In genomic region chr14:80798211-80798610, GRCh38 we compare ENCODE assay signal across 29 cellular contexts.
"Had no signal": no experiment of that assay in that cellular context is flagged by ENCODE, and none has a peak within 500 bp of the region (broad histone marks: within the 10 kb centered on the region; RNA-seq: fewer than 3 reads in every experiment).

No MANE protein-coding gene starts in this region.

- H3K4me3 ChIP-seq: ascending aorta, cardiac muscle cell had no signal

- H3K36me3 ChIP-seq: ascending aorta, cardiac muscle cell had no signal

- FAIRE-seq: bronchial epithelial cell, TTC549 had no signal

- DNase-seq: activated B cell treated with CpG ODN at 0.5 μM for 24 hours; activated CD4-positive, alpha-beta memory T cell treated with anti-CD3 and anti-CD28 coated beads for 36 hours; activated CD4-positive, alpha-beta T cell treated with anti-CD3 and anti-CD28 coated beads for 4 hours; activated CD4-positive, alpha-beta T cell treated with anti-CD3 and anti-CD28 coated beads, Interleukin-2, amount 10 ng/mL, durations not matched to agents 24 days and 14 days; activated CD4-positive, alpha-beta T cell treated with anti-CD3 and anti-CD28 coated beads, Interleukin-2, amount 50 U/mL, for 1 hour; activated CD4-positive, alpha-beta T cell treated with anti-CD3 and anti-CD28 coated beads, Interleukin-2, amount 50 U/mL, for 4 hours; activated CD4-positive, CD25-positive, alpha-beta regulatory T cell treated with anti-CD3 and anti-CD28 coated beads, Interleukin-2, amount 50 U/mL, for 72 hours; activated CD8-positive, alpha-beta memory T cell treated with anti-CD3 and anti-CD28 coated beads, Interleukin-2, amount 50 U/mL, for 4 hours; activated CD8-positive, alpha-beta T cell treated with anti-CD3 and anti-CD28 coated beads for 36 hours; activated effector memory CD4-positive, alpha-beta T cell treated with Interleukin-2 at 50 U/mL for 16 hours; activated gamma-delta T cell; activated naive CD4-positive, alpha-beta T cell treated with anti-CD3 and anti-CD28 coated beads, Interleukin-2, amount 10 ng/mL, durations not matched to agents 7 days and 5 days; activated naive CD4-positive, alpha-beta T cell treated with Interleukin-2 at 50 U/mL for 16 hours; activated naive CD8-positive, alpha-beta T cell treated with anti-CD3 and anti-CD28 coated beads, Interleukin-2, amount 10 ng/mL, durations not matched to agents 7 days and 5 days; activated naive CD8-positive, alpha-beta T cell treated with anti-CD3 and anti-CD28 coated beads, Interleukin-2, amount 50 U/mL, for 24 hours; activated T-cell treated with anti-CD3 and anti-CD28 coated beads for 4 hours; activated T-cell treated with anti-CD3 and anti-CD28 coated beads, Interleukin-2, amount 50 U/mL, for 1 hour; activated T-cell treated with anti-CD3 and anti-CD28 coated beads, Interleukin-2, amount 50 U/mL, for 4 hours; activated T-cell treated with anti-CD3 and anti-CD28 coated beads, Interleukin-2, amount 50 U/mL, for 72 hours; amygdala; anterior cingulate cortex; caudate nucleus; cerebellar nuclear complex; T-helper 9 cell had no signal

- H3K4me1 ChIP-seq: ascending aorta had no signal

- H3K9me3 ChIP-seq: ascending aorta had no signal

- H3K27me3 ChIP-seq: ascending aorta, cardiac muscle cell had no signal

- H3K27ac ChIP-seq: ascending aorta, cardiac muscle cell, VCaP had no signal

- ATAC-seq: activated CD8-positive, alpha-beta T cell treated with anti-CD3 and anti-CD28 coated beads for 36 hours; activated T-cell treated with anti-CD3 and anti-CD28 coated beads, Interleukin-2, amount 50 U/mL, for 4 hours; activated T-cell treated with anti-CD3 and anti-CD28 coated beads, Interleukin-2, amount 50 U/mL, for 72 hours had no signal
